ENCODE assay signal across 8 cellular contexts in the genomic region with DNA sequence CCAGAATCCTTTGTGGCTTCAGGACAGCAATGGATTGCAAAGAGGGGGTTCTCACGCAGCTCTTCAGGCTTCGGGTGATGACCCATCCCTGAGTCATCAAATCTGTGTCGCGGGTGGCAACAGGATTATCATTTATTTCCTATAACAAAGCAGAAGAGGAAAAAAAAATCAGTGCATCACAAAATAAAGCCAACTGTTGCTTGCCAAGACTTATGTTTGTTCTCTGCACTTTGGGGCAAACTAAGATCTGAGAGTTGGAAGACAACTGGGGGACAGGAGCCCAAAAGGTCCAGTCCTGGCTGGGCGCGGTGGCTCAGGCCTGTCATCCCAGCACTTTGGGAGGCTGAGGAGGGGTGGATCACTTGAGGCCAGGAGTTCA. TPM values are rescaled to one million over a fixed set of nuclear protein-coding genes. Genes with fewer than 3 reads are reported as not detected.
DNase-seq lines count a peak whose midpoint lies in the region; ATAC-seq, FAIRE-seq and TF ChIP-seq lines count a peak whose summit lies in the region.

No MANE protein-coding gene starts in this region.

- no peak for TF ChIP-seq CTCF in Peyer's patch (IDR thresholded peaks at IDR 0.05)
- no peak for TF ChIP-seq CTCF in colonic mucosa (IDR thresholded peaks at IDR 0.05)
- TF ChIP-seq CTCF in progenitor cell of endocrine pancreas (IDR thresholded peaks at IDR 0.05; ENCODE audit: unreplicated experiment), result no peak
- no peak for TF ChIP-seq CTCF in osteocyte (IDR thresholded peaks at IDR 0.05)

- H3K4me3 Mint-ChIP-seq in progenitor cell of endocrine pancreas (ENCODE audit: low read depth), result no peak overlapping the region
- no peak overlapping the region for H3K4me3 Mint-ChIP-seq in osteocyte (ENCODE audit: unreplicated experiment)

- H3K4me3 ChIP-seq in Peyer's patch (no peak overlapping the region), colonic mucosa (no peak overlapping the region)

- H3K27me3 Mint-ChIP-seq in progenitor cell of endocrine pancreas, result no peaks in the 10 kb centered on the region
- no peaks in the 10 kb centered on the region for H3K27me3 Mint-ChIP-seq in osteocyte (ENCODE audit: unreplicated experiment)

- H3K4me1 ChIP-seq in Peyer's patch, result peaks cover 0 to 4% (median 0%) of the 10 kb centered on the region in 4 donors
- H3K4me1 ChIP-seq in colonic mucosa, result no peaks in the 10 kb centered on the region

- H3K4me1 Mint-ChIP-seq in progenitor cell of endocrine pancreas (ENCODE audit: low read depth) (no peaks in the 10 kb centered on the region), osteocyte (ENCODE audit: unreplicated experiment) (peaks cover 5% of the 10 kb centered on the region)

- peaks cover 6% of the 10 kb centered on the region for H3K9me3 Mint-ChIP-seq in progenitor cell of endocrine pancreas (ENCODE audit: low read depth)
- H3K9me3 Mint-ChIP-seq in osteocyte (ENCODE audit: unreplicated experiment), result peaks cover 7% of the 10 kb centered on the region

- no peak for FAIRE-seq in GM12891 (lab: Jason Lieb, UNC)

- intact Hi-C loops in colonic mucosa (cut with DNase I), result no loop called here

- H3K9me3 ChIP-seq in Peyer's patch (no peaks in the 10 kb centered on the region), colonic mucosa (no peaks in the 10 kb centered on the region)

- H3K36me3 ChIP-seq in Peyer's patch (no peaks in the 10 kb centered on the region), colonic mucosa (no peaks in the 10 kb centered on the region)

- H3K9ac ChIP-seq in colonic mucosa (ENCODE audit: low read depth in 2 of 2, low read length in 2 of 2), result peak overlapping the region in 1 of 2 donors; percentile 19

- no peak for TF ChIP-seq POLR2A in Peyer's patch (IDR thresholded peaks at IDR 0.05)
- TF ChIP-seq POLR2A in GM12891 (IDR thresholded peaks at IDR 0.05; ENCODE audit: low read depth, low read length), result no peak

- DNase-seq in COLO829 (ENCODE audit: low spot score) (peak; percentile 80), Peyer's patch (no peak), colonic mucosa (no peak), pulmonary artery endothelial cell (ENCODE audit: low read depth, low spot score) (peak; percentile 71), progenitor cell of endocrine pancreas (ENCODE audit: low spot score, unreplicated experiment) (no peak), osteocyte (ENCODE audit: extremely low spot score, unreplicated experiment) (no peak), GM12891 (ENCODE audit: insufficient read length, low spot score) (no peak)

- H3K27ac ChIP-seq in Peyer's patch (peak overlapping the region in 3 of 4 donors; percentile 43 to 66 (median 63)), colonic mucosa (peak overlapping the region; percentile 34)

- H3K27me3 ChIP-seq in Peyer's patch (no peaks in the 10 kb centered on the region), colonic mucosa (no peaks in the 10 kb centered on the region)

- H3K27ac Mint-ChIP-seq in progenitor cell of endocrine pancreas (no peak overlapping the region), osteocyte (ENCODE audit: unreplicated experiment) (no peak overlapping the region)

- no peak for ATAC-seq in GM18519 (IDR thresholded peaks at IDR 0.05; ENCODE audit: low FRiP score, unreplicated experiment)

- H3K36me3 Mint-ChIP-seq in progenitor cell of endocrine pancreas (ENCODE audit: insufficient read depth) (no peaks in the 10 kb centered on the region), osteocyte (ENCODE audit: unreplicated experiment) (no peaks in the 10 kb centered on the region)

TF ChIP-seq in GM12891, 5 proteins besides CTCF, POLR2A, EP300 and RAD21:
- no peak for TF ChIP-seq PAX5 (IDR thresholded peaks at IDR 0.05; ENCODE audit: insufficient read depth, low read length, severe bottlenecking)
- TF ChIP-seq POLR2AphosphoS5 (IDR thresholded peaks at IDR 0.05; ENCODE audit: low read depth, low read length), result no peak
- TF ChIP-seq SPI1 (IDR thresholded peaks at IDR 0.05; ENCODE audit: low read depth, low read length), result no peak
- no peak for TF ChIP-seq POU2F2 (IDR thresholded peaks at IDR 0.05; ENCODE audit: low read depth, low read length)
- TF ChIP-seq TAF1 (IDR thresholded peaks at IDR 0.05; ENCODE audit: low read depth, low read length), result no peak

RNA-seq across cellular contexts. Expression of a gene that starts 6.4 kb away (rescaled TPM):
- 10 to 100 TPM in 1 of 4 donors, 1 to 10 TPM in 2, not detected in 1; 1.2 to 12.4 (median 1.5) TPM for total RNA-seq in Peyer's patch
- total RNA-seq in colonic mucosa, result 1 to 10 TPM; 1.6 to 6.6 TPM
- 0.04 and 0.07 TPM in 2 replicates for total RNA-seq in pulmonary artery endothelial cell
- total RNA-seq in progenitor cell of endocrine pancreas, result not detected in 2 replicates
- not detected in 2 replicates for total RNA-seq in osteocyte
- polyA plus RNA-seq in GM12891 (2012; ENCODE audit: low read depth, missing spikeins), result 15.9 TPM

RNA-seq across cellular contexts. Expression of a gene that starts 36.3 kb away (rescaled TPM):
- total RNA-seq in Peyer's patch, result 1 to 10 TPM; 1.6 to 9.9 (median 2.5) TPM
- total RNA-seq in colonic mucosa, result 1 to 10 TPM in 1 of 2 donors, under 1 TPM in 1; 0.96 to 1.1 TPM
- total RNA-seq in pulmonary artery endothelial cell, result 0.21 and 0.33 TPM in 2 replicates
- not detected in 2 replicates for total RNA-seq in progenitor cell of endocrine pancreas
- total RNA-seq in osteocyte, result not detected in 2 replicates
- 10.8 TPM for polyA plus RNA-seq in GM12891 (2012; ENCODE audit: low read depth, missing spikeins)

RNA-seq across cellular contexts. Expression of a gene that starts 43.4 kb away (rescaled TPM):
- total RNA-seq in Peyer's patch, result 100 to 1,000 TPM in 3 of 4 donors, 10 to 100 TPM in 1; 84.2 to 126 (median 117) TPM
- 100 to 1,000 TPM in 1 of 2 donors, 10 to 100 TPM in 1; 75.0 to 195 TPM for total RNA-seq in colonic mucosa
- total RNA-seq in pulmonary artery endothelial cell, result 61.1 and 76.9 TPM in 2 replicates
- 54.6 and 57.7 TPM in 2 replicates for total RNA-seq in progenitor cell of endocrine pancreas
- total RNA-seq in osteocyte, result 60.6 and 61.9 TPM in 2 replicates
- 29.7 TPM for polyA plus RNA-seq in GM12891 (2012; ENCODE audit: low read depth, missing spikeins)

RNA-seq across cellular contexts. Expression of a gene that starts 48.1 kb away (rescaled TPM):
- total RNA-seq in Peyer's patch, result 100 to 1,000 TPM; 120 to 557 (median 456) TPM
- total RNA-seq in colonic mucosa, result 100 to 1,000 TPM; 197 to 215 TPM
- total RNA-seq in pulmonary artery endothelial cell, result 87.8 and 108 TPM in 2 replicates
- 37.9 and 39.5 TPM in 2 replicates for total RNA-seq in progenitor cell of endocrine pancreas
- total RNA-seq in osteocyte, result 65.5 and 69.9 TPM in 2 replicates
- polyA plus RNA-seq in GM12891 (2012; ENCODE audit: low read depth, missing spikeins), result 4.3 TPM

Comparison
In these comparisons a context has a peak if more than half of its experiments do, and no peak if none do; other contexts are left out.
1. DNase-seq: peak in COLO829 (single experiment) and pulmonary artery endothelial cell (single experiment); none in Peyer's patch (0 of 3), colonic mucosa (single experiment), progenitor cell of endocrine pancreas (single experiment), osteocyte (single experiment) and GM12891 (single experiment).